ENCODE assay signal across 8 cellular contexts in the genomic region with DNA sequence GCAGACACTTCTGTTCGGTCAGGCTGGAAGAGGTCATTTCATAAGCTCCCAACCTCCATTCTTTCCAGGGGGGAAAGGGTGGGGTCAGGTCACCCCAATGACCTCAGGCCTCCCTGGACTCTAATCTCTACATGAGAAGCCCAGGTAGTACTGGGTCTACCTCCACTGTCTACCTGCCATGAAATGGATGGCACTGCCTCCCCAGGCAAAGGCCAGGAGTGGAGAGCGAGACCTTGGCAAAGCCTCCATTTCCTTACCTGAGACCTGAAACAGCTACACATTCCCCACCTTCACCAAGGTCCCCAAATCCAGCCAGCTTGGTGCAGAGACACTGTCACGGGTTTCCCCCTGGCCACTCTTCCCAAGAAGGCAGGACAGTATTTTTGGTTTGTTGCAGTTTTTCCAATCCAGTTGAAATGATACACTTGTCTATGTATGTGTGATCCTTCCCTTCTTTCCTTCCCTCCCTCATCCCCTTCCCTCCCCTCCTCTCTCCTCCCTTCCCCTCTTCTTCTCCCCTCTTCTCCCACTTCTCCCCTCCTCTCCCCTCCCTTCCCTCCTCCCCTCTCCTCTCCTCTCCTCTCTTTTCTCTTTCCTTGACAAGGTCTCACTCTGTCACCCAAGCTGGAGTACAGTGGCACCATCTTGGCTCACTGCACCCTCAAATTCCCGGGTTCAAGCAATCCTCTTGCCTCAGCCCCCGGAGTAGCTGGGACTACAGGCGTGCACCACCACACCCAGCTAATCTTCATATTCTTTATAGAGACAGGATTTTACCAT. TPM values are rescaled to one million over a fixed set of nuclear protein-coding genes. Genes with fewer than 3 reads are reported as not detected.
DNase-seq lines count a peak whose midpoint lies in the region; ATAC-seq, FAIRE-seq and TF ChIP-seq lines count a peak whose summit lies in the region.

No MANE protein-coding gene starts in this region.

- no peak for FAIRE-seq in GM12891 (lab: Jason Lieb, UNC)

- peak overlapping the region; percentile 95 for H3K9ac ChIP-seq in Karpas-422 (ENCODE audit: low read length)

- peaks cover 6% of the 10 kb centered on the region; the same call in 1 of the 2 replicates for H3K36me3 ChIP-seq in DOHH2 (ENCODE audit: control insufficient read depth, low read length)
- no peaks in the 10 kb centered on the region for H3K36me3 ChIP-seq in Karpas-422 (ENCODE audit: insufficient read depth, low read length)
- H3K36me3 ChIP-seq in sigmoid colon = no peaks in the 10 kb centered on the region

- H3K9me3 ChIP-seq in DOHH2 (ENCODE audit: control insufficient read depth, insufficient read depth, low read length) = no peaks in the 10 kb centered on the region
- no peaks in the 10 kb centered on the region for H3K9me3 ChIP-seq in Karpas-422 (ENCODE audit: low read length)
- H3K9me3 ChIP-seq in sigmoid colon = no peaks in the 10 kb centered on the region

- ATAC-seq in HG02885 (IDR thresholded peaks at IDR 0.05; ENCODE audit: poor library complexity, unreplicated experiment) = no peak

- H3K79me2 ChIP-seq in DOHH2 (ENCODE audit: control insufficient read depth, low read length) (peaks cover 24% of the 10 kb centered on the region), Karpas-422 (ENCODE audit: low read length) (no peaks in the 10 kb centered on the region)

- H4K20me1 ChIP-seq in DOHH2 (ENCODE audit: control insufficient read depth, insufficient read depth, low read depth, low read length) (no peaks in the 10 kb centered on the region), Karpas-422 (ENCODE audit: insufficient read depth, low read depth, low read length) (no peaks in the 10 kb centered on the region)

- TF ChIP-seq POLR2A in sigmoid colon (IDR thresholded peaks at IDR 0.05) = no peak
- TF ChIP-seq POLR2A in GM12891 (IDR thresholded peaks at IDR 0.05; ENCODE audit: low read depth, low read length) = no peak

- H3K27me3 ChIP-seq in DOHH2 (ENCODE audit: control insufficient read depth, low read length) (no peaks in the 10 kb centered on the region), Karpas-422 (ENCODE audit: low read length) (no peaks in the 10 kb centered on the region), dorsolateral prefrontal cortex (no peaks in the 10 kb centered on the region), sigmoid colon (no peaks in the 10 kb centered on the region)

- H3K4me1 ChIP-seq in DOHH2 (ENCODE audit: control insufficient read depth, low read length) (peaks cover 97% of the 10 kb centered on the region), Karpas-422 (ENCODE audit: low read length) (peaks cover 66% of the 10 kb centered on the region), sigmoid colon (peaks cover 0 to 50% (median 34%) of the 10 kb centered on the region in 4 donors)

- H3F3A ChIP-seq in DOHH2 (ENCODE audit: control insufficient read depth, insufficient read depth) = peaks cover 58% of the 10 kb centered on the region

- peak overlapping the region; percentile 99 for H3K4me2 ChIP-seq in DOHH2 (ENCODE audit: low read length)
- H3K4me2 ChIP-seq in Karpas-422 (ENCODE audit: low read depth, low read length, poor library complexity, severe bottlenecking) = peak overlapping the region; percentile 98

- H3K27ac ChIP-seq in DOHH2 (ENCODE audit: low read depth, low read length) (peak overlapping the region; percentile 100), Karpas-422 (ENCODE audit: low read length) (peak overlapping the region; percentile 100), dorsolateral prefrontal cortex (peak overlapping the region in 43 of 59 donors; percentile 1 to 100 (median 69)), sigmoid colon (peak overlapping the region; percentile 18 to 95 (median 60))

- H3K4me3 ChIP-seq in DOHH2 (ENCODE audit: low read length) (peak overlapping the region; percentile 83), Karpas-422 (ENCODE audit: low read length) (peak overlapping the region; percentile 31; the same call in 1 of the 2 replicates), dorsolateral prefrontal cortex (no peak overlapping the region), sigmoid colon (no peak overlapping the region)

- 41 to 66% methylated on average over 6 of the region's 6 CpGs for WGBS in sigmoid colon, 2 donors

- TF ChIP-seq CTCF in DOHH2 (IDR thresholded peaks at IDR 0.05; ENCODE audit: low read depth, low read length, poor library complexity, severe bottlenecking) (no peak), dorsolateral prefrontal cortex (IDR thresholded peaks at IDR 0.05 in 54 of 56, conservative IDR thresholded peaks at IDR 0.05 in 2 of 56; ENCODE audit: low read depth in 1 of 56, partially characterized antibody in 56 of 56) (no peak), sigmoid colon (IDR thresholded peaks at IDR 0.05) (no peak)

- H3K9me2 ChIP-seq in DOHH2 (replicated peaks; ENCODE audit: control insufficient read depth, low read length) = no peaks in the 10 kb centered on the region
- no peaks in the 10 kb centered on the region for H3K9me2 ChIP-seq in Karpas-422 (replicated peaks; ENCODE audit: insufficient read depth, low read length)

- no peak for TF ChIP-seq EP300 in sigmoid colon (IDR thresholded peaks at IDR 0.05)

- intact Hi-C loops in dorsolateral prefrontal cortex (cut with DNase I) (no loop called here), sigmoid colon (cut with DNase I) (no loop called here)

- H2AFZ ChIP-seq in Karpas-422 (ENCODE audit: low read length) = no peak overlapping the region

- DNase-seq in Karpas-422 (peak; percentile 33), dorsolateral prefrontal cortex (no peak), sigmoid colon (peak; percentile 56), NCI-H748 (lab: John Stamatoyannopoulos, UW; ENCODE audit: unreplicated experiment) (no peak), GM12891 (ENCODE audit: insufficient read length, low spot score) (no peak)
- no peak for DNase-seq in stimulated activated CD4-positive, alpha-beta T cell treated with anti-CD3 and anti-CD28 coated beads, Interleukin-1b, Interleukin-23, amount 100 ng/mL, for 48 hours

TF ChIP-seq in GM12891, 5 proteins besides CTCF, POLR2A, EP300 and RAD21:
- TF ChIP-seq POLR2AphosphoS5 (IDR thresholded peaks at IDR 0.05; ENCODE audit: low read depth, low read length) = no peak
- TF ChIP-seq PAX5 (IDR thresholded peaks at IDR 0.05; ENCODE audit: insufficient read depth, low read length, severe bottlenecking) = no peak
- no peak for TF ChIP-seq TAF1 (IDR thresholded peaks at IDR 0.05; ENCODE audit: low read depth, low read length)
- TF ChIP-seq SPI1 (IDR thresholded peaks at IDR 0.05; ENCODE audit: low read depth, low read length) = no peak
- TF ChIP-seq POU2F2 (IDR thresholded peaks at IDR 0.05; ENCODE audit: low read depth, low read length) = no peak

RNA-seq across cellular contexts. Expression of a gene that starts 16.1 kb away (rescaled TPM):
- 245 and 258 TPM in 2 replicates for total RNA-seq in Karpas-422 (2014; rRNA removed; shearing (Covaris generic); ENCODE audit: low replicate concordance)
- total RNA-seq in dorsolateral prefrontal cortex (100 to 1,000 TPM in 3 of 120 experiments, 10 to 100 TPM in 117; 21.2 to 122 (median 33.4) TPM), sigmoid colon (100 to 1,000 TPM in 3 of 4 donors, 10 to 100 TPM in 1; 66.0 to 397 (median 180) TPM)
- polyA plus RNA-seq in sigmoid colon = 10 to 100 TPM; 37.2 to 81.0 (median 63.7) TPM
- 29.7 TPM for polyA plus RNA-seq in GM12891 (2012; ENCODE audit: low read depth, missing spikeins)

RNA-seq across cellular contexts. Expression of a gene that starts 29.5 kb away (rescaled TPM):
- total RNA-seq in Karpas-422 (2014; rRNA removed; shearing (Covaris generic); ENCODE audit: low replicate concordance) = 2.2 and 3.6 TPM in 2 replicates
- 10 to 100 TPM in 7 of 120 experiments, 1 to 10 TPM in 108, under 1 TPM in 5; 0.38 to 15.4 (median 2.9) TPM for total RNA-seq in dorsolateral prefrontal cortex
- 10 to 100 TPM; 32.9 to 64.5 (median 40.4) TPM for total RNA-seq in sigmoid colon
- 10 to 100 TPM in 2 of 3 donors, 1 to 10 TPM in 1; 9.5 to 30.6 (median 17.5) TPM for polyA plus RNA-seq in sigmoid colon
- polyA plus RNA-seq in GM12891 (2012; ENCODE audit: low read depth, missing spikeins) = 0.32 TPM

Comparison
In these comparisons a context has a peak if more than half of its experiments do, and no peak if none do; other contexts are left out.
1. H3K4me3 ChIP-seq: peak in DOHH2 (single experiment) and Karpas-422 (single experiment); none in dorsolateral prefrontal cortex (0 of 59) and sigmoid colon (0 of 4).
2. DNase-seq: peak in Karpas-422 (single experiment) and sigmoid colon (single experiment); none in dorsolateral prefrontal cortex (0 of 10), NCI-H748 (single experiment), stimulated activated CD4-positive, alpha-beta T cell treated with anti-CD3 and anti-CD28 coated beads, Interleukin-1b, Interleukin-23, amount 100 ng/mL, for 48 hours (single experiment) and GM12891 (single experiment).
3. Peak in every context shown above with its lines, with median percentiles within 50 percentile points of each other: H3K27ac ChIP-seq.